Comparison of ENCODE assay signal across 9 cellular contexts in the genomic region with DNA sequence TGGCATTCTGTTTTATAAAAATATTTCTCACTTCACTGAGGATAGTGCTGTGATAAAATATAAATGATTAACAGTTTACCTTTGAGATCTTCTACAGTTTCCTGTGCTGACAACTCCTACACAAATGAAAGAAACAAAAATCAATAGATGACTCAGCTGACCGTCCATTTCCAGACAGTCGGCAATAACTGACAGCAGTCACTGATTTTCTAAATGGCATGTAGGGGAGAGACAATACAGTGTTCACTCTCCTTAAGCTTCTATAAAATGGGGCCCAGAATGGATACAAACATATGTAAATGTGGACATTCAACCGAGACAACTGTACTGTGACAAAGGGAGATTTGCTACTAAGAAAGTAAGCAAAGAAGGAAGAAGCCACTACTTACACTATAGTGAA. TPM values are rescaled to one million over a fixed set of nuclear protein-coding genes. Genes with fewer than 3 reads are reported as not detected.
DNase-seq lines count a peak whose midpoint lies in the region; ATAC-seq and TF ChIP-seq lines count a peak whose summit lies in the region.
"Had no signal": no experiment of that assay in that cellular context is flagged by ENCODE, and none has a peak within 500 bp of the region (broad histone marks: within the 10 kb centered on the region; RNA-seq: fewer than 3 reads in every experiment).

No MANE protein-coding gene starts in this region.

- H3K27ac Mint-ChIP-seq in central memory CD8-positive, alpha-beta T cell (ENCODE audit: low read depth), result peak overlapping the region; percentile 61
- no peak overlapping the region for H3K27ac Mint-ChIP-seq in HFFc6
- H3K27ac Mint-ChIP-seq: activated naive CD4-positive, alpha-beta T cell treated with anti-CD3 and anti-CD28 coated beads, Interleukin-2, amount 50 U/mL, for 24 hours had no signal

- H3K36me3 Mint-ChIP-seq in central memory CD8-positive, alpha-beta T cell (ENCODE audit: insufficient read depth), result peaks cover 22% of the 10 kb centered on the region
- peaks cover 36% of the 10 kb centered on the region for H3K36me3 Mint-ChIP-seq in HFFc6 (ENCODE audit: low read depth)

- DNase-seq in GM20000 (ENCODE audit: low spot score) (peak; percentile 33), GM19240 (ENCODE audit: insufficient read length, low spot score) (no peak), foreskin melanocyte (no peak), HFFc6 (no peak)
- no peak for DNase-seq in central memory CD8-positive, alpha-beta T cell (ENCODE audit: low spot score in 2 of 2)
- no peak for DNase-seq in activated CD8-positive, alpha-beta memory T cell treated with anti-CD3 and anti-CD28 coated beads, Interleukin-2, amount 50 U/mL, for 48 hours

- H3K4me1 Mint-ChIP-seq in central memory CD8-positive, alpha-beta T cell, result peaks cover 11% of the 10 kb centered on the region
- H3K4me1 Mint-ChIP-seq in HFFc6 (ENCODE audit: low read depth), result no peaks in the 10 kb centered on the region

- no peak for TF ChIP-seq CTCF in GM20000 (IDR thresholded peaks at IDR 0.05; ENCODE audit: extremely low read depth, missing control alignments)
- TF ChIP-seq CTCF in HFFc6 (IDR thresholded peaks at IDR 0.05), result no peak

- peak; percentile 94 for ATAC-seq in GM18498 (IDR thresholded peaks at IDR 0.05; ENCODE audit: unreplicated experiment)
- ATAC-seq in HG03095 (IDR thresholded peaks at IDR 0.05; ENCODE audit: unreplicated experiment), result peak; percentile 97
- no peak for ATAC-seq in central memory CD8-positive, alpha-beta T cell (replicated peaks; ENCODE audit: extremely low read depth, poor library complexity, severe bottlenecking)

- no peaks in the 10 kb centered on the region for H3K27me3 Mint-ChIP-seq in central memory CD8-positive, alpha-beta T cell
- H3K27me3 Mint-ChIP-seq in HFFc6 (ENCODE audit: insufficient read depth), result no peaks in the 10 kb centered on the region
- H3K27me3 Mint-ChIP-seq: activated naive CD4-positive, alpha-beta T cell treated with anti-CD3 and anti-CD28 coated beads, Interleukin-2, amount 50 U/mL, for 24 hours had no signal

- H3K9me3 Mint-ChIP-seq in central memory CD8-positive, alpha-beta T cell, result no peaks in the 10 kb centered on the region
- H3K9me3 Mint-ChIP-seq in HFFc6, result no peaks in the 10 kb centered on the region
- H3K9me3 Mint-ChIP-seq: activated naive CD4-positive, alpha-beta T cell treated with anti-CD3 and anti-CD28 coated beads, Interleukin-2, amount 50 U/mL, for 24 hours had no signal

- no peak overlapping the region for H3K4me3 Mint-ChIP-seq in central memory CD8-positive, alpha-beta T cell
- no peak overlapping the region for H3K4me3 Mint-ChIP-seq in HFFc6
- H3K4me3 Mint-ChIP-seq: activated naive CD4-positive, alpha-beta T cell treated with anti-CD3 and anti-CD28 coated beads, Interleukin-2, amount 50 U/mL, for 24 hours had no signal

RNA-seq across cellular contexts. Expression of gene PCNX2, which starts 34.3 kb away (rescaled TPM):
- 10 to 100 TPM in 5 of 6 experiments, 1 to 10 TPM in 1; 9.9 to 15.6 (median 13.5) TPM for total RNA-seq in HFFc6 (2021; fragmentation: NEBNext Ultra II Directional; extraction: Animal tissue kit (Norgen Biotek cat#: 25700))
